ENCODE assay signal across 9 cellular contexts in the genomic region with DNA sequence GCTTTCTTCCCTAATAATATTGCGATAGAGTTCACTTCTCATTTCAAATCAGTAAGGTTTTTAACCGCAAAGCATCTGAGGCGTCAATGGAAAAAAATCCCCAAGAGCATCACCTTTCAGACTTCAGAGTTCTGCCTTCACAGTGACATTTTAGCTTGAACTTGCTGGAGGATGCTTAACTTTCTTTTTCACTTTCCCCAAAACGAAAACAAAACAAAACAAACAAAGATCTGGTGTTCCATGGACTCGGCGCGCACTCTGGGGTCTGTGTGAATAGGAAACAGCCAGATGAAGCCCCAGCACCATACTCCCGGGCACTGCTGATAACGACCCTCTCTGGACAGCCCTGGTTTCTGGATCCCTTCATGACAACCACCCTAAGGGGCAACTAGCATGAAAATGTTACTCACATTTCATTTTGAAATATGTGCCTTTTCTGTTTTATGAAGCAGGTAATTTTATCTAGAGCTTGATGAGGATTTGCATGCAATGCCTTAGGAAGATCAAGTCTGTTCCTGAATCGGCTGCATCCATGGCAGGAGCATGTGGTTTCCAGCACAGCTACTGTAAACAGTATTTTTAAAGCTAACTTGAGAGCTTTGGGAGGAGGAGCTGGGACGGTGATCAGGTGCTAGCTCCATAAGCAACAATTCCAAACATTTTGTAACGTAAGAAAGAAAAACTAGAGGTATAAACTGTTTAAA. TPM values are rescaled to one million over a fixed set of nuclear protein-coding genes. Genes with fewer than 3 reads are reported as not detected.
DNase-seq lines count a peak whose midpoint lies in the region; ATAC-seq and TF ChIP-seq lines count a peak whose summit lies in the region.
"Had no signal": no experiment of that assay in that cellular context is flagged by ENCODE, and none has a peak within 500 bp of the region (broad histone marks: within the 10 kb centered on the region; RNA-seq: fewer than 3 reads in every experiment).

No MANE protein-coding gene starts in this region.

- peak overlapping the region; percentile 62 for H3K27ac Mint-ChIP-seq in CD4-positive, alpha-beta T cell
- H3K27ac Mint-ChIP-seq in activated CD4-positive, alpha-beta memory T cell treated with anti-CD3 and anti-CD28 coated beads for 36 hours: peak overlapping the region; percentile 85
- H3K27ac Mint-ChIP-seq in memory B cell: peak overlapping the region; percentile 95

- H3K4me3 Mint-ChIP-seq in CD4-positive, alpha-beta T cell: peak overlapping the region; percentile 74
- H3K4me3 Mint-ChIP-seq in activated CD4-positive, alpha-beta memory T cell treated with anti-CD3 and anti-CD28 coated beads for 36 hours: peak overlapping the region; percentile 65
- peak overlapping the region; percentile 84 for H3K4me3 Mint-ChIP-seq in memory B cell

- no peaks in the 10 kb centered on the region for H3K9me3 Mint-ChIP-seq in CD4-positive, alpha-beta T cell
- H3K9me3 Mint-ChIP-seq in activated CD4-positive, alpha-beta memory T cell treated with anti-CD3 and anti-CD28 coated beads for 36 hours: no peaks in the 10 kb centered on the region
- no peaks in the 10 kb centered on the region for H3K9me3 Mint-ChIP-seq in memory B cell

- no peaks in the 10 kb centered on the region for H3K36me3 Mint-ChIP-seq in CD4-positive, alpha-beta T cell (ENCODE audit: low read depth)
- no peaks in the 10 kb centered on the region for H3K36me3 Mint-ChIP-seq in activated CD4-positive, alpha-beta memory T cell treated with anti-CD3 and anti-CD28 coated beads for 36 hours
- peaks cover 3% of the 10 kb centered on the region for H3K36me3 Mint-ChIP-seq in memory B cell

- peaks cover 32% of the 10 kb centered on the region for H3K4me1 Mint-ChIP-seq in CD4-positive, alpha-beta T cell (ENCODE audit: low read depth)
- H3K4me1 Mint-ChIP-seq in activated CD4-positive, alpha-beta memory T cell treated with anti-CD3 and anti-CD28 coated beads for 36 hours (ENCODE audit: low read depth): peaks cover 29% of the 10 kb centered on the region
- peaks cover 13% of the 10 kb centered on the region for H3K4me1 Mint-ChIP-seq in memory B cell

- CTCF ChIA-PET in CD4-positive, alpha-beta T cell (lab: Charles Lee): interaction anchor here (1.3 kb wide), 1 partner anchor 29 kb away, joined by 3 read pairs; no protein-coding TSS in a partner anchor
- CTCF ChIA-PET in activated CD4-positive, alpha-beta memory T cell treated with anti-CD3 and anti-CD28 coated beads for 36 hours (lab: Charles Lee): interaction anchor here (1.5 kb wide), 1 partner anchor 85 kb away, joined by 7 read pairs; the partner anchor contains the start of gene RPS6KA2

- TF ChIP-seq CTCF in CD4-positive, alpha-beta T cell (IDR thresholded peaks at IDR 0.05): no peak

- POLR2A ChIA-PET in CD4-positive, alpha-beta T cell (lab: Charles Lee): interaction anchor here (2.2 kb wide), 1 partner anchor 85 kb away, joined by 10 read pairs; the partner anchor contains the start of gene RPS6KA2
- POLR2A ChIA-PET in activated CD4-positive, alpha-beta memory T cell treated with anti-CD3 and anti-CD28 coated beads for 36 hours (lab: Charles Lee): interaction anchor here (1.0 kb wide), 1 partner anchor 54 kb away, joined by 3 read pairs; no protein-coding TSS in a partner anchor

- ATAC-seq in CD4-positive, alpha-beta T cell (ENCODE audit: poor library complexity): no peak
- ATAC-seq in GM19351 (IDR thresholded peaks at IDR 0.05; ENCODE audit: unreplicated experiment) (peak; percentile 24), memory B cell (ENCODE audit: low read depth) (peak; percentile 50), GM21526 (IDR thresholded peaks at IDR 0.05; ENCODE audit: low FRiP score, unreplicated experiment) (no peak), GM21786 (IDR thresholded peaks at IDR 0.05; ENCODE audit: unreplicated experiment) (no peak)

- no peak for DNase-seq in CD4-positive, alpha-beta T cell
- DNase-seq in activated CD4-positive, alpha-beta memory T cell treated with anti-CD3 and anti-CD28 coated beads for 36 hours: peak; percentile 20
- peak in 1 of 2 donors; percentile 11 for DNase-seq in memory B cell (ENCODE audit: low spot score in 2 of 2)
- no peak for DNase-seq in DMS 273 (lab: John Stamatoyannopoulos, UW; ENCODE audit: unreplicated experiment)
- DNase-seq in NCI-H510A treated with DMSO at 0.1 percent for 48 hours (lab: John Stamatoyannopoulos, UW): no peak
- DNase-seq: NCI-H69 had no signal

- no peaks in the 10 kb centered on the region for H3K9me3 ChIP-seq in CD4-positive, alpha-beta T cell (ENCODE audit: control insufficient read depth, low read length)

- intact Hi-C loops in CD4-positive, alpha-beta T cell (cut with DNase I, micrococcal nuclease): no loop called here
- intact Hi-C loops in activated CD4-positive, alpha-beta memory T cell treated with anti-CD3 and anti-CD28 coated beads for 36 hours (cut with micrococcal nuclease): loop anchor here (1.0 to 5.0 kb wide), 5 partner anchors 43 to 400 kb away; partner anchors contain the start of gene RPS6KA2

- H3K27ac ChIP-seq in CD4-positive, alpha-beta T cell (ENCODE audit: low read depth, low read length): no peak overlapping the region

- H3K27me3 ChIP-seq in CD4-positive, alpha-beta T cell (ENCODE audit: control insufficient read depth, insufficient read depth, low read length): no peaks in the 10 kb centered on the region

- H3K27me3 Mint-ChIP-seq in CD4-positive, alpha-beta T cell: no peaks in the 10 kb centered on the region
- no peaks in the 10 kb centered on the region for H3K27me3 Mint-ChIP-seq in activated CD4-positive, alpha-beta memory T cell treated with anti-CD3 and anti-CD28 coated beads for 36 hours
- no peaks in the 10 kb centered on the region for H3K27me3 Mint-ChIP-seq in memory B cell

RNA-seq across cellular contexts. Expression of gene RAMACL, which starts 44.5 kb away (rescaled TPM):
- under 1 TPM; 0.52 to 0.75 TPM for total RNA-seq in CD4-positive, alpha-beta T cell
- total RNA-seq in activated CD4-positive, alpha-beta memory T cell treated with anti-CD3 and anti-CD28 coated beads for 36 hours: under 1 TPM; 0.29 to 0.31 TPM

Comparison
In these comparisons a context has a peak if more than half of its experiments do, and no peak if none do; other contexts are left out.
1. ATAC-seq: peak in GM19351 (single experiment) and memory B cell (single experiment); none in CD4-positive, alpha-beta T cell (single experiment), GM21526 (single experiment) and GM21786 (single experiment).
2. Peak in every context shown above with its lines, with median percentiles within 50 percentile points of each other: H3K27ac Mint-ChIP-seq and H3K4me3 Mint-ChIP-seq.